In genomic region chr20:33674294-33675126, GRCh38 we compare ENCODE assay signal across 1 cellular context.
A peak's percentile ranks its signal among the peaks of the same experiment; 100 is the strongest.
TF ChIP-seq lines count a peak whose summit lies in the region.

A gene with protein sequence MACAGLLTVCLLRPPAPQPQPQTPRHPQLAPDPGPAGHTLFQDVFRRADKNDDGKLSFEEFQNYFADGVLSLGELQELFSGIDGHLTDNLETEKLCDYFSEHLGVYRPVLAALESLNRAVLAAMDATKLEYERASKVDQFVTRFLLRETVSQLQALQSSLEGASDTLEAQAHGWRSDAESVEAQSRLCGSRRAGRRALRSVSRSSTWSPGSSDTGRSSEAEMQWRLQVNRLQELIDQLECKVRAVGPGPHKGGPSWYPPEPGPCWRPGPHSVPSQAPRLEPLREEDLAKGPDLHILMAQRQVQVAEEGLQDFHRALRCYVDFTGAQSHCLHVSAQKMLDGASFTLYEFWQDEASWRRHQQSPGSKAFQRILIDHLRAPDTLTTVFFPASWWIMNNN (minus strand): TSS chr20:33674428. CDS start chr20:33674352, 76 bp downstream.

TF ChIP-seq in K562, 482 proteins besides CTCF, POLR2A, EP300 and RAD21 (continued from another document and continues in another):
- TF ChIP-seq ZNF277 (CRISPR knock-in tag; IDR thresholded peaks at IDR 0.05; ENCODE audit: borderline replicate concordance) (no peak), HOXB6 (CRISPR knock-in tag; IDR thresholded peaks at IDR 0.05; ENCODE audit: borderline replicate concordance) (no peak), MAZ (CRISPR knock-in tag; conservative IDR thresholded peaks at IDR 0.05 in 1 of 2, IDR thresholded peaks at IDR 0.05 in 1 of 2) (peak; percentile 64 to 74), ZSCAN29 (IDR thresholded peaks at IDR 0.05) (no peak), WHSC1 (IDR thresholded peaks at IDR 0.05; ENCODE audit: low read length) (no peak), HNRNPL (IDR thresholded peaks at IDR 0.05; ENCODE audit: low read depth, low read length) (no peak), ZBTB43 (CRISPR knock-in tag; IDR thresholded peaks at IDR 0.05) (no peak), SIN3A (IDR thresholded peaks at IDR 0.05; ENCODE audit: borderline replicate concordance in 2 of 2, control insufficient read depth in 1 of 2, low read depth in 2 of 2, low read length in 2 of 2) (peak in 1 of 2 experiments; percentile 82; a peak in 2 of 4 replicates), ETS2 (tag; IDR thresholded peaks at IDR 0.05; ENCODE audit: borderline replicate concordance, poor library complexity, severe bottlenecking) (no peak), SRSF7 (optimal IDR thresholded peaks at IDR 0.05; ENCODE audit: low read depth, low read length) (no peak), E4F1 (CRISPR knock-in tag; IDR thresholded peaks at IDR 0.05; ENCODE audit: borderline replicate concordance) (no peak), RBM25 (IDR thresholded peaks at IDR 0.05; ENCODE audit: low read depth, low read length, severe bottlenecking) (peak; percentile 84), ZBTB33 (CRISPR knock-in tag; IDR thresholded peaks at IDR 0.05) (no peak), PHF20 (IDR thresholded peaks at IDR 0.05; ENCODE audit: partially characterized antibody) (no peak), ETV1 (tag; conservative IDR thresholded peaks at IDR 0.05; ENCODE audit: low read depth) (no peak), CSDE1 (IDR thresholded peaks at IDR 0.05) (no peak), ZZZ3 (IDR thresholded peaks at IDR 0.05) (no peak), FIP1L1 (IDR thresholded peaks at IDR 0.05; ENCODE audit: low read depth, low read length, poor library complexity, severe bottlenecking) (no peak), ZBTB26 (CRISPR knock-in tag; IDR thresholded peaks at IDR 0.05) (no peak), RBFOX2 (IDR thresholded peaks at IDR 0.05; ENCODE audit: low read depth, low read length) (peak; percentile 71), TCF3 (CRISPR knock-in tag; IDR thresholded peaks at IDR 0.05) (0 out of 2 replicates have a peak, but pooled peaks have one; percentile 2), MCM5 (IDR thresholded peaks at IDR 0.05; ENCODE audit: low read depth) (no peak), CBX2 (IDR thresholded peaks at IDR 0.05; ENCODE audit: insufficient read depth, low read length, poor library complexity, severe bottlenecking) (no peak), KAT7 (CRISPR knock-in tag; IDR thresholded peaks at IDR 0.05; ENCODE audit: borderline replicate concordance) (0 out of 2 replicates have a peak, but pooled peaks have one; percentile 51), HNRNPUL1 (IDR thresholded peaks at IDR 0.05; ENCODE audit: low read length) (no peak), ADNP (tag; IDR thresholded peaks at IDR 0.05) (no peak), RUNX1 (IDR thresholded peaks at IDR 0.05; ENCODE audit: low read depth) (peak; percentile 55; the same call in 1 of the 2 replicates), PCBP2 (IDR thresholded peaks at IDR 0.05; ENCODE audit: low read depth, low read length, poor library complexity, severe bottlenecking) (no peak), CBFA2T2 (conservative IDR thresholded peaks at IDR 0.05) (no peak), ZNF431 (CRISPR knock-in tag; IDR thresholded peaks at IDR 0.05) (no peak), TBL1XR1 (IDR thresholded peaks at IDR 0.05; ENCODE audit: low read length in 2 of 2) (0 out of 4 replicates have a peak, but pooled peaks of 1 of the 2 experiments have one; percentile 2), SUPT5H (IDR thresholded peaks at IDR 0.05) (peak; percentile 50; the same call in 1 of the 2 replicates), ARID3B (CRISPR knock-in tag; IDR thresholded peaks at IDR 0.05; ENCODE audit: borderline replicate concordance) (no peak), RCOR1 (IDR thresholded peaks at IDR 0.05; ENCODE audit: borderline replicate concordance in 1 of 2, low read depth in 2 of 2, low read length in 2 of 2) (0 out of 4 replicates have a peak, but pooled peaks of 1 of the 2 experiments have one; percentile 3), ZFPM2 (CRISPR knock-in tag; IDR thresholded peaks at IDR 0.05) (no peak), ZNF586 (CRISPR knock-in tag; conservative IDR thresholded peaks at IDR 0.05) (no peak), MECOM (CRISPR knock-in tag; IDR thresholded peaks at IDR 0.05) (no peak), ZBED1 (IDR thresholded peaks at IDR 0.05) (no peak), PML (IDR thresholded peaks at IDR 0.05; ENCODE audit: low read length) (no peak; the same call in 1 of the 2 replicates)
- TF ChIP-seq, protein P1, sequence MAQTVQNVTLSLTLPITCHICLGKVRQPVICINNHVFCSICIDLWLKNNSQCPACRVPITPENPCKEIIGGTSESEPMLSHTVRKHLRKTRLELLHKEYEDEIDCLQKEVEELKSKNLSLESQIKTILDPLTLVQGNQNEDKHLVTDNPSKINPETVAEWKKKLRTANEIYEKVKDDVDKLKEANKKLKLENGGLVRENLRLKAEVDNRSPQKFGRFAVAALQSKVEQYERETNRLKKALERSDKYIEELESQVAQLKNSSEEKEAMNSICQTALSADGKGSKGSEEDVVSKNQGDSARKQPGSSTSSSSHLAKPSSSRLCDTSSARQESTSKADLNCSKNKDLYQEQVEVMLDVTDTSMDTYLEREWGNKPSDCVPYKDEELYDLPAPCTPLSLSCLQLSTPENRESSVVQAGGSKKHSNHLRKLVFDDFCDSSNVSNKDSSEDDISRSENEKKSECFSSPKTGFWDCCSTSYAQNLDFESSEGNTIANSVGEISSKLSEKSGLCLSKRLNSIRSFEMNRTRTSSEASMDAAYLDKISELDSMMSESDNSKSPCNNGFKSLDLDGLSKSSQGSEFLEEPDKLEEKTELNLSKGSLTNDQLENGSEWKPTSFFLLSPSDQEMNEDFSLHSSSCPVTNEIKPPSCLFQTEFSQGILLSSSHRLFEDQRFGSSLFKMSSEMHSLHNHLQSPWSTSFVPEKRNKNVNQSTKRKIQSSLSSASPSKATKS (CRISPR knock-in tag; IDR thresholded peaks at IDR 0.05): no peak
- TF ChIP-seq, protein P2, sequence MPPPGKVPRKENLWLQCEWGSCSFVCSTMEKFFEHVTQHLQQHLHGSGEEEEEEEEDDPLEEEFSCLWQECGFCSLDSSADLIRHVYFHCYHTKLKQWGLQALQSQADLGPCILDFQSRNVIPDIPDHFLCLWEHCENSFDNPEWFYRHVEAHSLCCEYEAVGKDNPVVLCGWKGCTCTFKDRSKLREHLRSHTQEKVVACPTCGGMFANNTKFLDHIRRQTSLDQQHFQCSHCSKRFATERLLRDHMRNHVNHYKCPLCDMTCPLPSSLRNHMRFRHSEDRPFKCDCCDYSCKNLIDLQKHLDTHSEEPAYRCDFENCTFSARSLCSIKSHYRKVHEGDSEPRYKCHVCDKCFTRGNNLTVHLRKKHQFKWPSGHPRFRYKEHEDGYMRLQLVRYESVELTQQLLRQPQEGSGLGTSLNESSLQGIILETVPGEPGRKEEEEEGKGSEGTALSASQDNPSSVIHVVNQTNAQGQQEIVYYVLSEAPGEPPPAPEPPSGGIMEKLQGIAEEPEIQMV (tag; conservative IDR thresholded peaks at IDR 0.05; ENCODE audit: low read depth): peak; percentile 82; the same call in 1 of the 2 replicates
- TF ChIP-seq, protein P3, sequence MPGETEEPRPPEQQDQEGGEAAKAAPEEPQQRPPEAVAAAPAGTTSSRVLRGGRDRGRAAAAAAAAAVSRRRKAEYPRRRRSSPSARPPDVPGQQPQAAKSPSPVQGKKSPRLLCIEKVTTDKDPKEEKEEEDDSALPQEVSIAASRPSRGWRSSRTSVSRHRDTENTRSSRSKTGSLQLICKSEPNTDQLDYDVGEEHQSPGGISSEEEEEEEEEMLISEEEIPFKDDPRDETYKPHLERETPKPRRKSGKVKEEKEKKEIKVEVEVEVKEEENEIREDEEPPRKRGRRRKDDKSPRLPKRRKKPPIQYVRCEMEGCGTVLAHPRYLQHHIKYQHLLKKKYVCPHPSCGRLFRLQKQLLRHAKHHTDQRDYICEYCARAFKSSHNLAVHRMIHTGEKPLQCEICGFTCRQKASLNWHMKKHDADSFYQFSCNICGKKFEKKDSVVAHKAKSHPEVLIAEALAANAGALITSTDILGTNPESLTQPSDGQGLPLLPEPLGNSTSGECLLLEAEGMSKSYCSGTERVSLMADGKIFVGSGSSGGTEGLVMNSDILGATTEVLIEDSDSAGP (CRISPR knock-in tag; IDR thresholded peaks at IDR 0.05): no peak
- TF ChIP-seq, protein P4, sequence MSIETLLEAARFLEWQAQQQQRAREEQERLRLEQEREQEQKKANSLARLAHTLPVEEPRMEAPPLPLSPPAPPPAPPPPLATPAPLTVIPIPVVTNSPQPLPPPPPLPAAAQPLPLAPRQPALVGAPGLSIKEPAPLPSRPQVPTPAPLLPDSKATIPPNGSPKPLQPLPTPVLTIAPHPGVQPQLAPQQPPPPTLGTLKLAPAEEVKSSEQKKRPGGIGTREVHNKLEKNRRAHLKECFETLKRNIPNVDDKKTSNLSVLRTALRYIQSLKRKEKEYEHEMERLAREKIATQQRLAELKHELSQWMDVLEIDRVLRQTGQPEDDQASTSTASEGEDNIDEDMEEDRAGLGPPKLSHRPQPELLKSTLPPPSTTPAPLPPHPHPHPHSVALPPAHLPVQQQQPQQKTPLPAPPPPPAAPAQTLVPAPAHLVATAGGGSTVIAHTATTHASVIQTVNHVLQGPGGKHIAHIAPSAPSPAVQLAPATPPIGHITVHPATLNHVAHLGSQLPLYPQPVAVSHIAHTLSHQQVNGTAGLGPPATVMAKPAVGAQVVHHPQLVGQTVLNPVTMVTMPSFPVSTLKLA (conservative IDR thresholded peaks at IDR 0.05): no peak
